25 cellular contexts compared by ENCODE assay signal in genomic region chr18:62539284-62540168, GRCh38.
"Had no signal": no experiment of that assay in that cellular context is flagged by ENCODE, and none has a peak within 500 bp of the region (broad histone marks: within the 10 kb centered on the region; RNA-seq: fewer than 3 reads in every experiment).

No MANE protein-coding gene starts in this region.

- H3K4me3 Mint-ChIP-seq: activated B cell treated with CpG ODN at 0.5 μM for 24 hours; activated CD4-positive, alpha-beta T cell treated with anti-CD3 and anti-CD28 coated beads for 36 hours; activated naive CD8-positive, alpha-beta T cell treated with anti-CD3 and anti-CD28 coated beads for 36 hours; activated T-cell treated with anti-CD3 and anti-CD28 coated beads, Interleukin-2, amount 50 U/mL, for 24 hours; activated T-helper 17 cell treated with anti-CD3 and anti-CD28 coated beads, Interleukin-2, amount 50 U/mL, for 72 hours; immature natural killer cell; natural killer cell; stimulated activated naive CD8-positive, alpha-beta T cell treated with anti-CD3 and anti-CD28 coated beads, Interleukin-15, Interleukin-2, amounts not matched to agents 100 ng/mL and 50 ng/mL, for 24 hours had no signal

- DNase-seq: activated B cell treated with CpG ODN at 0.5 μM for 24 hours; activated CD4-positive, alpha-beta T cell treated with anti-CD3 and anti-CD28 coated beads for 36 hours; activated CD4-positive, alpha-beta T cell treated with anti-CD3 and anti-CD28 coated beads, Interleukin-2, amount 50 U/mL, for 4 hours; activated CD8-positive, alpha-beta memory T cell treated with anti-CD3 and anti-CD28 coated beads for 24 hours; activated CD8-positive, alpha-beta memory T cell treated with anti-CD3 and anti-CD28 coated beads, Interleukin-2, amount 50 U/mL, for 4 hours; activated naive CD8-positive, alpha-beta T cell treated with anti-CD3 and anti-CD28 coated beads for 36 hours; activated T-cell treated with anti-CD3 and anti-CD28 coated beads, Interleukin-2, amount 50 U/mL, for 24 hours; cortex of kidney; erythroblast; foreskin melanocyte; glutamatergic neuron; immature natural killer cell; kidney glomerular epithelial cell; left ventricle myocardium superior; midbrain; natural killer cell; ovary; substantia nigra; T-helper 9 cell; tibial artery had no signal

- H3K27ac ChIP-seq: hepatocyte, ovary, prostate gland, right atrium auricular region, tibial artery had no signal

- H3K4me1 ChIP-seq: prostate gland had no signal

- H3K9me3 ChIP-seq: ovary, prostate gland, right atrium auricular region, tibial artery had no signal

- H3K4me3 ChIP-seq: hepatocyte, ovary, prostate gland, right atrium auricular region, tibial artery had no signal

- H3K36me3 ChIP-seq: ovary, prostate gland had no signal

- H3K9me3 Mint-ChIP-seq: activated B cell treated with CpG ODN at 0.5 μM for 24 hours; activated naive CD8-positive, alpha-beta T cell treated with anti-CD3 and anti-CD28 coated beads for 36 hours; activated T-cell treated with anti-CD3 and anti-CD28 coated beads, Interleukin-2, amount 50 U/mL, for 24 hours; activated T-helper 17 cell treated with anti-CD3 and anti-CD28 coated beads, Interleukin-2, amount 50 U/mL, for 72 hours; immature natural killer cell; natural killer cell; stimulated activated naive CD8-positive, alpha-beta T cell treated with anti-CD3 and anti-CD28 coated beads, Interleukin-15, Interleukin-2, amounts not matched to agents 100 ng/mL and 50 ng/mL, for 24 hours had no signal

- H2AFZ ChIP-seq: hepatocyte had no signal

- ATAC-seq: activated CD4-positive, alpha-beta T cell treated with anti-CD3 and anti-CD28 coated beads for 36 hours; activated T-helper 17 cell treated with anti-CD3 and anti-CD28 coated beads, Interleukin-2, amount 50 U/mL, for 72 hours; left ventricle myocardium superior; natural killer cell had no signal

- H3K4me2 ChIP-seq: hepatocyte had no signal

- H3K27me3 Mint-ChIP-seq: activated B cell treated with CpG ODN at 0.5 μM for 24 hours; activated CD4-positive, alpha-beta T cell treated with anti-CD3 and anti-CD28 coated beads for 36 hours; activated naive CD8-positive, alpha-beta T cell treated with anti-CD3 and anti-CD28 coated beads for 36 hours; activated T-cell treated with anti-CD3 and anti-CD28 coated beads, Interleukin-2, amount 50 U/mL, for 24 hours; activated T-helper 17 cell treated with anti-CD3 and anti-CD28 coated beads, Interleukin-2, amount 50 U/mL, for 72 hours; stimulated activated naive CD8-positive, alpha-beta T cell treated with anti-CD3 and anti-CD28 coated beads, Interleukin-15, Interleukin-2, amounts not matched to agents 100 ng/mL and 50 ng/mL, for 24 hours had no signal

- H3K27ac Mint-ChIP-seq: activated B cell treated with CpG ODN at 0.5 μM for 24 hours; activated CD4-positive, alpha-beta T cell treated with anti-CD3 and anti-CD28 coated beads for 36 hours; activated naive CD8-positive, alpha-beta T cell treated with anti-CD3 and anti-CD28 coated beads for 36 hours; activated T-cell treated with anti-CD3 and anti-CD28 coated beads, Interleukin-2, amount 50 U/mL, for 24 hours; activated T-helper 17 cell treated with anti-CD3 and anti-CD28 coated beads, Interleukin-2, amount 50 U/mL, for 72 hours; immature natural killer cell; natural killer cell; stimulated activated naive CD8-positive, alpha-beta T cell treated with anti-CD3 and anti-CD28 coated beads, Interleukin-15, Interleukin-2, amounts not matched to agents 100 ng/mL and 50 ng/mL, for 24 hours had no signal

- H3K27me3 ChIP-seq: hepatocyte, ovary, right atrium auricular region, tibial artery had no signal
